In genomic region chr12:122533841-122534240, GRCh38 we compare ENCODE assay signal across 14 cellular contexts.
"Had no signal": no experiment of that assay in that cellular context is flagged by ENCODE, and none has a peak within 500 bp of the region (broad histone marks: within the 10 kb centered on the region; RNA-seq: fewer than 3 reads in every experiment).

No MANE protein-coding gene starts in this region.

- H3K4me1 ChIP-seq: esophagus squamous epithelium, heart right ventricle, upper lobe of left lung had no signal

- H3K27ac ChIP-seq: esophagus squamous epithelium, heart right ventricle, thoracic aorta, upper lobe of left lung had no signal

- H3K36me3 ChIP-seq: thoracic aorta had no signal

- DNase-seq: activated CD4-positive, alpha-beta T cell treated with anti-CD3 and anti-CD28 coated beads, Interleukin-2, amount 10 ng/mL, durations not matched to agents 7 days and 5 days; activated CD8-positive, alpha-beta T cell treated with anti-CD3 and anti-CD28 coated beads, Interleukin-2, amount 10 ng/mL, durations not matched to agents 7 days and 5 days; activated naive CD4-positive, alpha-beta T cell treated with anti-CD3 and anti-CD28 coated beads for 36 hours; activated T-cell treated with anti-CD3 and anti-CD28 coated beads, Interleukin-2, amount 50 U/mL, for 24 hours; effector CD8-positive, alpha-beta T cell; esophagus squamous epithelium; heart right ventricle; left ventricle myocardium superior; retina; stimulated activated CD4-positive, alpha-beta T cell treated with anti-CD3 and anti-CD28 coated beads, Interleukin-2, amount 100 ng/mL, for 24 hours; stimulated activated naive CD8-positive, alpha-beta T cell treated with anti-CD3 and anti-CD28 coated beads, Interleukin-15, amount 100 ng/mL, for 72 hours; T1000; upper lobe of left lung had no signal

- H3K9me3 ChIP-seq: esophagus squamous epithelium, heart right ventricle, thoracic aorta, upper lobe of left lung had no signal

- H3K4me3 ChIP-seq: esophagus squamous epithelium, heart right ventricle, thoracic aorta, upper lobe of left lung had no signal

- H3K27me3 ChIP-seq: esophagus squamous epithelium, heart right ventricle, upper lobe of left lung had no signal

- ATAC-seq: activated CD8-positive, alpha-beta T cell treated with anti-CD3 and anti-CD28 coated beads, Interleukin-2, amount 10 ng/mL, durations not matched to agents 7 days and 5 days; left ventricle myocardium superior; stimulated activated naive CD8-positive, alpha-beta T cell treated with anti-CD3 and anti-CD28 coated beads, Interleukin-15, amount 100 ng/mL, for 72 hours had no signal
